17 cellular contexts compared by ENCODE assay signal in the genomic region with DNA sequence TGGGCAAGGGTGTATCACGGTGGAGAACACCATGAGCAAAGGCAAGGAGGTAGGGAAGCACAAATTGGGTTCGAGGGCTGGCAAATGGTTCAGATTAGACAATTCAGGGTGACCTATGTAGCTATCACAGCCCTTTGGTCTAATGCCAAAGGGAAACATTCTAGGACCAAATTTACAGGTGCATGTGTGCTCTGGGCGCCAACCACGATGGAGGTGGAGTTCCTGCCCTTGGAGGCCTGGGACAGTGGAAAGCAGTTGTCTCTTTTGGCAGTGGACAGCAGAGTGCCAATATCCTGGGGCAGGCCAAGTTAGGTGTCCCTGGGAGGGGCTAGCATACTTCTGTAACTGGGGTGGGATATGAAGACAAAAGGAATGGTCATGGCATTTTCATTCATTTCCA. TPM values are rescaled to one million over a fixed set of nuclear protein-coding genes. Genes with fewer than 3 reads are reported as not detected.
DNase-seq lines count a peak whose midpoint lies in the region; FAIRE-seq and TF ChIP-seq lines count a peak whose summit lies in the region.
"Had no signal": no experiment of that assay in that cellular context is flagged by ENCODE, and none has a peak within 500 bp of the region (broad histone marks: within the 10 kb centered on the region; RNA-seq: fewer than 3 reads in every experiment).

No MANE protein-coding gene starts in this region.

- H3K36me3 Mint-ChIP-seq in activated CD4-positive, alpha-beta memory T cell treated with anti-CD3 and anti-CD28 coated beads, Interleukin-2, amount 10 ng/mL, durations not matched to agents 7 days and 5 days (ENCODE audit: low read depth) = no peaks in the 10 kb centered on the region
- H3K36me3 Mint-ChIP-seq in activated CD4-positive, alpha-beta memory T cell treated with anti-CD3 and anti-CD28 coated beads for 36 hours = peaks cover 1% of the 10 kb centered on the region
- H3K36me3 Mint-ChIP-seq in astrocyte (ENCODE audit: low read depth, unreplicated experiment) = no peaks in the 10 kb centered on the region
- H3K36me3 Mint-ChIP-seq in type B pancreatic cell = no peaks in the 10 kb centered on the region
- H3K36me3 Mint-ChIP-seq: CD8-positive, alpha-beta memory T cell had no signal

- no peaks in the 10 kb centered on the region for H3K9me3 Mint-ChIP-seq in activated CD4-positive, alpha-beta memory T cell treated with anti-CD3 and anti-CD28 coated beads, Interleukin-2, amount 10 ng/mL, durations not matched to agents 7 days and 5 days
- H3K9me3 Mint-ChIP-seq in activated CD4-positive, alpha-beta memory T cell treated with anti-CD3 and anti-CD28 coated beads for 36 hours = peaks cover 6% of the 10 kb centered on the region
- H3K9me3 Mint-ChIP-seq in astrocyte (ENCODE audit: unreplicated experiment) = peaks cover 6% of the 10 kb centered on the region
- H3K9me3 Mint-ChIP-seq in type B pancreatic cell = no peaks in the 10 kb centered on the region

- H3K4me1 ChIP-seq in astrocyte (ENCODE audit: insufficient read depth, low read length) = peaks cover 15% of the 10 kb centered on the region
- H3K4me1 ChIP-seq: Caco-2 had no signal

- H3K4me1 Mint-ChIP-seq in activated CD4-positive, alpha-beta memory T cell treated with anti-CD3 and anti-CD28 coated beads, Interleukin-2, amount 10 ng/mL, durations not matched to agents 7 days and 5 days = no peaks in the 10 kb centered on the region
- H3K4me1 Mint-ChIP-seq in activated CD4-positive, alpha-beta memory T cell treated with anti-CD3 and anti-CD28 coated beads for 36 hours (ENCODE audit: low read depth) = no peaks in the 10 kb centered on the region
- peaks cover 8% of the 10 kb centered on the region for H3K4me1 Mint-ChIP-seq in astrocyte (ENCODE audit: low read depth, unreplicated experiment)
- H3K4me1 Mint-ChIP-seq in type B pancreatic cell (ENCODE audit: unreplicated experiment) = no peaks in the 10 kb centered on the region
- H3K4me1 Mint-ChIP-seq: CD8-positive, alpha-beta memory T cell had no signal

- H2AFZ ChIP-seq in astrocyte (ENCODE audit: low read depth, low read length) = no peak overlapping the region
- H2AFZ ChIP-seq: GM23248 had no signal

- H3K36me3 ChIP-seq in astrocyte (ENCODE audit: insufficient read depth, low read length) = no peaks in the 10 kb centered on the region
- H3K36me3 ChIP-seq: BLaER1 had no signal

- no peak overlapping the region for H3K4me3 ChIP-seq in astrocyte (ENCODE audit: insufficient read depth, low read depth, low read length)
- H3K4me3 ChIP-seq: BLaER1, GM23248 had no signal

- no peak for TF ChIP-seq CTCF in astrocyte (IDR thresholded peaks at IDR 0.05; ENCODE audit: insufficient read depth, low read depth, low read length)
- no peak for TF ChIP-seq CTCF in type B pancreatic cell (conservative IDR thresholded peaks at IDR 0.05)

- POLR2A ChIA-PET in activated CD4-positive, alpha-beta memory T cell treated with anti-CD3 and anti-CD28 coated beads, Interleukin-2, amount 10 ng/mL, durations not matched to agents 7 days and 5 days (lab: Charles Lee) = no interaction called here
- POLR2A ChIA-PET in activated CD4-positive, alpha-beta memory T cell treated with anti-CD3 and anti-CD28 coated beads for 36 hours (lab: Charles Lee) = no interaction called here

- intact Hi-C loops in activated CD4-positive, alpha-beta memory T cell treated with anti-CD3 and anti-CD28 coated beads for 36 hours (cut with micrococcal nuclease) = no loop called here

- no peaks in the 10 kb centered on the region for H4K20me1 ChIP-seq in astrocyte (ENCODE audit: insufficient read depth, low read length)
- H4K20me1 ChIP-seq: BLaER1 had no signal

- peaks cover 29% of the 10 kb centered on the region for H3K27me3 Mint-ChIP-seq in activated CD4-positive, alpha-beta memory T cell treated with anti-CD3 and anti-CD28 coated beads, Interleukin-2, amount 10 ng/mL, durations not matched to agents 7 days and 5 days
- peaks cover 15% of the 10 kb centered on the region for H3K27me3 Mint-ChIP-seq in activated CD4-positive, alpha-beta memory T cell treated with anti-CD3 and anti-CD28 coated beads for 36 hours
- H3K27me3 Mint-ChIP-seq in astrocyte (ENCODE audit: low read depth, unreplicated experiment) (peaks cover 27% of the 10 kb centered on the region), type B pancreatic cell (peaks cover 11% of the 10 kb centered on the region)

- H3K27ac ChIP-seq in astrocyte (ENCODE audit: low read depth, low read length) = no peak overlapping the region
- H3K27ac ChIP-seq: 22Rv1 had no signal

- H3K9me3 ChIP-seq in astrocyte (ENCODE audit: insufficient read depth, low read depth, low read length) = no peaks in the 10 kb centered on the region
- H3K9me3 ChIP-seq: Caco-2 had no signal

- no peak overlapping the region for H3K27ac Mint-ChIP-seq in activated CD4-positive, alpha-beta memory T cell treated with anti-CD3 and anti-CD28 coated beads, Interleukin-2, amount 10 ng/mL, durations not matched to agents 7 days and 5 days
- no peak overlapping the region for H3K27ac Mint-ChIP-seq in activated CD4-positive, alpha-beta memory T cell treated with anti-CD3 and anti-CD28 coated beads for 36 hours
- H3K27ac Mint-ChIP-seq in astrocyte (ENCODE audit: unreplicated experiment) = no peak overlapping the region
- H3K27ac Mint-ChIP-seq in type B pancreatic cell = no peak overlapping the region
- H3K27ac Mint-ChIP-seq: CD8-positive, alpha-beta memory T cell had no signal

- peak overlapping the region; percentile 14 for H3K4me2 ChIP-seq in astrocyte (ENCODE audit: low read length)

- no peak for FAIRE-seq in astrocyte (lab: Jason Lieb, UNC)
- FAIRE-seq: GM18507, H54 had no signal

- CTCF ChIA-PET in activated CD4-positive, alpha-beta memory T cell treated with anti-CD3 and anti-CD28 coated beads, Interleukin-2, amount 10 ng/mL, durations not matched to agents 7 days and 5 days (lab: Charles Lee) = no interaction called here
- CTCF ChIA-PET in activated CD4-positive, alpha-beta memory T cell treated with anti-CD3 and anti-CD28 coated beads for 36 hours (lab: Charles Lee) = no interaction called here

- H3K9ac ChIP-seq in astrocyte (ENCODE audit: low read length) = no peak overlapping the region
- H3K9ac ChIP-seq: GM23248 had no signal

- peak; percentile 9 for DNase-seq in activated CD4-positive, alpha-beta memory T cell treated with anti-CD3 and anti-CD28 coated beads, Interleukin-2, amount 10 ng/mL, durations not matched to agents 7 days and 5 days
- DNase-seq in activated CD4-positive, alpha-beta memory T cell treated with anti-CD3 and anti-CD28 coated beads for 36 hours = no peak
- DNase-seq in astrocyte (ENCODE audit: low read depth) (no peak), islet precursor cell (peak; percentile 24), type B pancreatic cell (ENCODE audit: extremely low spot score, unreplicated experiment) (peak; percentile 45), LoVo (ENCODE audit: low spot score) (no peak), 8988T (no peak)
- DNase-seq: AML-193; Caco-2; CD8-positive, alpha-beta memory T cell; DND-41; GF-D8 had no signal

- no peak overlapping the region for H3K4me3 Mint-ChIP-seq in activated CD4-positive, alpha-beta memory T cell treated with anti-CD3 and anti-CD28 coated beads, Interleukin-2, amount 10 ng/mL, durations not matched to agents 7 days and 5 days
- H3K4me3 Mint-ChIP-seq in activated CD4-positive, alpha-beta memory T cell treated with anti-CD3 and anti-CD28 coated beads for 36 hours = no peak overlapping the region
- H3K4me3 Mint-ChIP-seq in astrocyte (ENCODE audit: unreplicated experiment) (no peak overlapping the region), type B pancreatic cell (no peak overlapping the region)
- H3K4me3 Mint-ChIP-seq: CD8-positive, alpha-beta memory T cell had no signal

- H3K79me2 ChIP-seq in astrocyte (ENCODE audit: insufficient read depth, low read length) = no peaks in the 10 kb centered on the region

- peaks cover 2% of the 10 kb centered on the region for H3K27me3 ChIP-seq in astrocyte (ENCODE audit: insufficient read depth, low read length)
- H3K27me3 ChIP-seq: BLaER1 had no signal

RNA-seq across cellular contexts. Expression of gene IGFN1, which starts 40.1 kb away (rescaled TPM):
- total RNA-seq in activated CD4-positive, alpha-beta memory T cell treated with anti-CD3 and anti-CD28 coated beads, Interleukin-2, amount 10 ng/mL, durations not matched to agents 7 days and 5 days = not detected
- total RNA-seq in activated CD4-positive, alpha-beta memory T cell treated with anti-CD3 and anti-CD28 coated beads for 36 hours = not detected
- 0.02 TPM in 1 of 2 replicates, not detected in the other for total RNA-seq in astrocyte
- total RNA-seq in type B pancreatic cell (ENCODE audit: low replicate concordance) = 2.0 and 7.9 TPM in 2 replicates
- total RNA-seq: CD8-positive, alpha-beta memory T cell; GM23248 had no signal

RNA-seq across cellular contexts. Expression of gene PKP1, which starts 52.6 kb away (rescaled TPM):
- not detected for total RNA-seq in activated CD4-positive, alpha-beta memory T cell treated with anti-CD3 and anti-CD28 coated beads, Interleukin-2, amount 10 ng/mL, durations not matched to agents 7 days and 5 days
- total RNA-seq in activated CD4-positive, alpha-beta memory T cell treated with anti-CD3 and anti-CD28 coated beads for 36 hours = not detected
- total RNA-seq in astrocyte (0.07 and 0.22 TPM in 2 replicates), type B pancreatic cell (ENCODE audit: low replicate concordance) (7.6 and 30.7 TPM in 2 replicates)
- total RNA-seq: Caco-2; CD8-positive, alpha-beta memory T cell had no signal

Comparison
In these comparisons a context has a peak if more than half of its experiments do, and no peak if none do; other contexts are left out.
1. DNase-seq: peak in activated CD4-positive, alpha-beta memory T cell treated with anti-CD3 and anti-CD28 coated beads, Interleukin-2, amount 10 ng/mL, durations not matched to agents 7 days and 5 days (single experiment), islet precursor cell (single experiment) and type B pancreatic cell (single experiment); none in activated CD4-positive, alpha-beta memory T cell treated with anti-CD3 and anti-CD28 coated beads for 36 hours (single experiment), astrocyte (single experiment), LoVo (single experiment) and 8988T (single experiment).